8 cellular contexts compared by ENCODE assay signal in the genomic region with DNA sequence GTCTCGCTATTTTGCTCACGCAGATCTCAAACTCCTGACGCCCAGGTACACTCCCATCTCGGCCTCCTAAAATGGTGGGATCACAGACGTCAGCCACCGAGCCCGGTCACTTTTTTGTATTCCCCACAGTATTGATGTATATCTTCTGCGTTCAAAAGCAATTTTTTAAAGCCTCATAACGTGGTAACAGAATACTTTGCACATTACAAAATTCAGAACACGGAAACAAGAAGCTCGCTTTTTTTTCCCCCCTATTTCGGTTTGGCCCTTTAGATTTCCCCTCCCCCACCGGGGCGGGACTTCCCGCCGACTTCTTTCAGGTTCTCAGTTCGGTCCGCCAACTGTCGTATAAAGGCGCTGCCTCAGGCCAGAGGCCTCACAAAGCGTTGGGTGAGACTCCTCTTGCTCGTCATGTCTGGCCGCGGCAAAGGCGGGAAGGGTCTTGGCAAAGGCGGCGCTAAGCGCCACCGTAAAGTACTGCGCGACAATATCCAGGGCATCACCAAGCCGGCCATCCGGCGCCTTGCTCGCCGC.
DNase-seq lines count a peak whose midpoint lies in the region; ATAC-seq and TF ChIP-seq lines count a peak whose summit lies in the region.
"Not testable (repeated sequence)": the region's sequence is repeated elsewhere in the genome, so short reads cannot be mapped to it uniquely, and the experiment has no call there.

No MANE protein-coding gene starts in this region.

- ATAC-seq in GM21447 (IDR thresholded peaks at IDR 0.05; ENCODE audit: unreplicated experiment), result peak; percentile 79
- peak; percentile 51 for ATAC-seq in HG03565 (IDR thresholded peaks at IDR 0.05; ENCODE audit: unreplicated experiment)
- peak; percentile 93 to 96 for ATAC-seq in lower lobe of right lung

- H3K4me1 Mint-ChIP-seq in Calu3 (ENCODE audit: low read depth, unreplicated experiment), result peaks cover 21% of the 10 kb centered on the region

- H3K9me3 ChIP-seq in duodenal mucosa (ENCODE audit: control insufficient read depth in 1 of 2, low read length in 2 of 2); lower lobe of right lung: not testable (repeated sequence)

- BruUV-seq in Calu3 (replicated peaks; lab: Mats Ljungman, UMichigan), result not testable (repeated sequence)

- intact Hi-C loops in Calu3 (cut with micrococcal nuclease; ENCODE audit: unreplicated experiment); lower lobe of right lung (cut with DNase I): not testable (repeated sequence)

- H3K27ac Mint-ChIP-seq in Calu3 (ENCODE audit: unreplicated experiment), result peak overlapping the region; percentile 99

- peaks cover 43% of the 10 kb centered on the region for H3K36me3 Mint-ChIP-seq in Calu3 (ENCODE audit: insufficient read depth, unreplicated experiment)

- peak overlapping the region; percentile 72 for H3K4me3 Mint-ChIP-seq in Calu3 (ENCODE audit: low read depth, unreplicated experiment)

- peak; percentile 88 for DNase-seq in Calu3
- DNase-seq in NCI-H82 (lab: John Stamatoyannopoulos, UW), result peak; percentile 88
- peak; percentile 49 to 54 for DNase-seq in activated CD4-positive, alpha-beta T cell treated with anti-CD3 and anti-CD28 coated beads, Interleukin-2, amount 50 U/mL, for 24 hours (ENCODE audit: low read depth in 1 of 2, low spot score in 1 of 2)
- not testable (repeated sequence) for DNase-seq in lower lobe of right lung
- DNase-seq in stimulated activated CD4-positive, alpha-beta T cell treated with anti-CD3 and anti-CD28 coated beads, Interleukin-4, amount 100 ng/mL, for 4 hours, result peak; percentile 45 to 67

- CTCF ChIA-PET in Calu3 (lab: Charles Lee), result interaction anchor here (1.0 to 1.5 kb wide), 4 partner anchors 9 to 71 kb away, joined by 3 to 6 read pairs (median 4); a partner anchor contains a TSS

- H3K4me3 ChIP-seq in duodenal mucosa (ENCODE audit: low read depth in 1 of 2, low read length in 2 of 2), result peak overlapping the region; percentile 57 to 70
- peak overlapping the region; percentile 42 for H3K4me3 ChIP-seq in lower lobe of right lung

- H3K27ac ChIP-seq in duodenal mucosa (ENCODE audit: low read depth, low read length) (peak overlapping the region; percentile 46), lower lobe of right lung (peak overlapping the region; percentile 67)

- TF ChIP-seq CTCF in Calu3 (IDR thresholded peaks at IDR 0.05; ENCODE audit: unreplicated experiment); lower lobe of right lung (IDR thresholded peaks at IDR 0.05): not testable (repeated sequence)

- H3K9me3 Mint-ChIP-seq in Calu3 (ENCODE audit: low read depth, unreplicated experiment), result not testable (repeated sequence)

- H3K9ac ChIP-seq in duodenal mucosa (ENCODE audit: low read depth in 1 of 2, low read length in 2 of 2), result peak overlapping the region; percentile 57 to 84

- not testable (repeated sequence) for H3K36me3 ChIP-seq in duodenal mucosa (ENCODE audit: control insufficient read depth in 1 of 2, insufficient read depth in 2 of 2, low read length in 2 of 2); lower lobe of right lung

- not testable (repeated sequence) for H3K27me3 ChIP-seq in duodenal mucosa (ENCODE audit: control insufficient read depth in 1 of 2, insufficient read depth in 2 of 2, low read length in 2 of 2)
- peaks cover 12% of the 10 kb centered on the region for H3K27me3 ChIP-seq in lower lobe of right lung (ENCODE audit: low read depth)

- not testable (repeated sequence) for H3K4me1 ChIP-seq in duodenal mucosa (ENCODE audit: control insufficient read depth in 1 of 2, insufficient read depth in 2 of 2, low read length in 2 of 2); lower lobe of right lung

- H3K27me3 Mint-ChIP-seq in Calu3 (ENCODE audit: unreplicated experiment), result not testable (repeated sequence)
